In the genomic region with DNA sequence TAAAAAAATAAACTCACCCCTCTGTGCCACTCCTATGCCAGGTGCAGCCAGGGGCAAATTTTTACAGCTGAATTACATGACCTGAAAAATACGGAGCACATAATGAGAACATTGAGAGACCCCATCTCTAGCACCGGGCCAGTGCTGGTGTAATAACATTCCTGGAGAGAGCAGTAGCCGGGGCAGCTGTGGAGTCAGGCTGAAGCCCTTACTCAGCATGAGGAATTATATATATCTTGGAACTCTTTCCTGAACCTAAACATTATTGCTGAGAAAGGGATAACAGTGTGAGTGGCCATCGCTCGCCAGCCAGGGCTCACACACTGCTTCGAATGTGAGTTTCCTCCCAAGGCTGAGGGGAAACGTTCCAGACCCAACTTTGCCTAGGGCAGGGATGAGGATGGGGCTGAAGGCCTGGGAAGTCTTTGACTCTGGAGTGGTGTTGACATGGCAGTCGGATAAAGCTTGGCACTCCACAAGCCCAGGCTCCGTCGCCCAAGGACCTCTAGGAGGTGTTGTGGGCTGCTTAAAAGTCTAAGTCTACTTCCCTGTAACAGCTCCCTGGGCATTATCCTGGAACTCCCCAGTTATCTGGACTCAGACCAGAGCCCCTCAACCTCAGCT, we compare ENCODE assay signal across 1 cellular context.
TF ChIP-seq lines count a peak whose summit lies in the region.

No MANE protein-coding gene starts in this region.

TF ChIP-seq in HCT116, 20 proteins besides CTCF, POLR2A, EP300 and RAD21 (continued from another document):
- TF ChIP-seq YY1 (IDR thresholded peaks at IDR 0.05; ENCODE audit: extremely low read depth, insufficient replicate concordance, low read depth, low read length) (no peak), CBX3 (IDR thresholded peaks at IDR 0.05; ENCODE audit: low read depth) (no peak), POLR2AphosphoS5 (IDR thresholded peaks at IDR 0.05; ENCODE audit: low read depth, low read length) (no peak), CEBPB (IDR thresholded peaks at IDR 0.05; ENCODE audit: low read depth) (no peak), SRF (IDR thresholded peaks at IDR 0.05; ENCODE audit: low read depth) (no peak), TCF7L2 (IDR thresholded peaks at IDR 0.05; ENCODE audit: borderline replicate concordance, extremely low read depth, insufficient read depth, insufficient read length) (no peak), FOSL1 (IDR thresholded peaks at IDR 0.05; ENCODE audit: low read depth) (no peak), SIN3A (IDR thresholded peaks at IDR 0.05; ENCODE audit: low read depth) (no peak), ZFX (IDR thresholded peaks at IDR 0.05) (no peak)
- TF ChIP-seq, protein P1, sequence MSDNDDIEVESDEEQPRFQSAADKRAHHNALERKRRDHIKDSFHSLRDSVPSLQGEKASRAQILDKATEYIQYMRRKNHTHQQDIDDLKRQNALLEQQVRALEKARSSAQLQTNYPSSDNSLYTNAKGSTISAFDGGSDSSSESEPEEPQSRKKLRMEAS (IDR thresholded peaks at IDR 0.05) = no peak
- TF ChIP-seq, protein P2, sequence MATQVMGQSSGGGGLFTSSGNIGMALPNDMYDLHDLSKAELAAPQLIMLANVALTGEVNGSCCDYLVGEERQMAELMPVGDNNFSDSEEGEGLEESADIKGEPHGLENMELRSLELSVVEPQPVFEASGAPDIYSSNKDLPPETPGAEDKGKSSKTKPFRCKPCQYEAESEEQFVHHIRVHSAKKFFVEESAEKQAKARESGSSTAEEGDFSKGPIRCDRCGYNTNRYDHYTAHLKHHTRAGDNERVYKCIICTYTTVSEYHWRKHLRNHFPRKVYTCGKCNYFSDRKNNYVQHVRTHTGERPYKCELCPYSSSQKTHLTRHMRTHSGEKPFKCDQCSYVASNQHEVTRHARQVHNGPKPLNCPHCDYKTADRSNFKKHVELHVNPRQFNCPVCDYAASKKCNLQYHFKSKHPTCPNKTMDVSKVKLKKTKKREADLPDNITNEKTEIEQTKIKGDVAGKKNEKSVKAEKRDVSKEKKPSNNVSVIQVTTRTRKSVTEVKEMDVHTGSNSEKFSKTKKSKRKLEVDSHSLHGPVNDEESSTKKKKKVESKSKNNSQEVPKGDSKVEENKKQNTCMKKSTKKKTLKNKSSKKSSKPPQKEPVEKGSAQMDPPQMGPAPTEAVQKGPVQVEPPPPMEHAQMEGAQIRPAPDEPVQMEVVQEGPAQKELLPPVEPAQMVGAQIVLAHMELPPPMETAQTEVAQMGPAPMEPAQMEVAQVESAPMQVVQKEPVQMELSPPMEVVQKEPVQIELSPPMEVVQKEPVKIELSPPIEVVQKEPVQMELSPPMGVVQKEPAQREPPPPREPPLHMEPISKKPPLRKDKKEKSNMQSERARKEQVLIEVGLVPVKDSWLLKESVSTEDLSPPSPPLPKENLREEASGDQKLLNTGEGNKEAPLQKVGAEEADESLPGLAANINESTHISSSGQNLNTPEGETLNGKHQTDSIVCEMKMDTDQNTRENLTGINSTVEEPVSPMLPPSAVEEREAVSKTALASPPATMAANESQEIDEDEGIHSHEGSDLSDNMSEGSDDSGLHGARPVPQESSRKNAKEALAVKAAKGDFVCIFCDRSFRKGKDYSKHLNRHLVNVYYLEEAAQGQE (IDR thresholded peaks at IDR 0.05; ENCODE audit: low read depth) = no peak
